ENCODE assay signal across 19 cellular contexts in genomic region chr11:73030130-73030529, GRCh38.
"Had no signal": no experiment of that assay in that cellular context is flagged by ENCODE, and none has a peak within 500 bp of the region (broad histone marks: within the 10 kb centered on the region; RNA-seq: fewer than 3 reads in every experiment).

No MANE protein-coding gene starts in this region.

- H3K27me3 ChIP-seq: colonic mucosa, heart left ventricle, ovary, right atrium auricular region, sigmoid colon had no signal

- H3K27ac ChIP-seq: colonic mucosa, ovary, right atrium auricular region, sigmoid colon had no signal

- H3K27ac Mint-ChIP-seq: endodermal cell had no signal

- H3K4me3 Mint-ChIP-seq: endodermal cell had no signal

- ATAC-seq: heart left ventricle, left colon, left ventricle myocardium superior had no signal

- DNase-seq: colonic mucosa; effector CD4-positive, alpha-beta T cell; endodermal cell; erythroblast; heart left ventricle; hippocampal formation; left colon; left ventricle myocardium superior; mesenchymal stem cell; midbrain; ovary; sigmoid colon; stimulated activated CD4-positive, alpha-beta T cell treated with anti-CD3 and anti-CD28 coated beads, Interleukin-2, amount 100 ng/mL, for 24 hours; stimulated activated CD4-positive, alpha-beta T cell treated with anti-CD3 and anti-CD28 coated beads, Interleukin-4, amount 100 ng/mL, for 4 hours; stimulated activated naive CD4-positive, alpha-beta T cell treated with Interleukin-2 at 50 U/mL for 16 hours; trophoblast cell had no signal

- H3K4me3 ChIP-seq: colonic mucosa, heart left ventricle, lung, ovary, right atrium auricular region, sigmoid colon, skin epidermis had no signal
